ENCODE assay signal across 12 cellular contexts in genomic region chr11:45091563-45092392, GRCh38. TPM values are rescaled to one million over a fixed set of nuclear protein-coding genes. Genes with fewer than 3 reads are reported as not detected.
DNase-seq lines count a peak whose midpoint lies in the region; ATAC-seq, FAIRE-seq and TF ChIP-seq lines count a peak whose summit lies in the region.
"Had no signal": no experiment of that assay in that cellular context is flagged by ENCODE, and none has a peak within 500 bp of the region (broad histone marks: within the 10 kb centered on the region; RNA-seq: fewer than 3 reads in every experiment).

No MANE protein-coding gene starts in this region.

- H3K27ac ChIP-seq in SK-N-SH (ENCODE audit: low read depth in 2 of 2, low read length in 1 of 2): no peak overlapping the region
- H3K27ac ChIP-seq: neutrophil had no signal

- WGBS in SK-N-SH (ENCODE audit: low lambda C conversion rate): 73% methylated on average over 8 of the region's 11 CpGs

- POLR2A ChIA-PET in SK-N-SH (lab: Yijun Ruan, JAX): no interaction called here

- H3K4me3 ChIP-seq in SK-N-SH (ENCODE audit: low read depth in 2 of 2, low read length in 1 of 2): no peak overlapping the region
- H3K4me3 ChIP-seq: GM12878 had no signal

- H3K27me3 ChIP-seq in SK-N-SH (ENCODE audit: insufficient read depth): peaks cover 7% of the 10 kb centered on the region; the same call in 1 of the 2 replicates

- H2AFZ ChIP-seq in SK-N-SH (ENCODE audit: low read depth): no peak overlapping the region

- H3K79me2 ChIP-seq in SK-N-SH (ENCODE audit: insufficient read depth): no peaks in the 10 kb centered on the region

- H3K9ac ChIP-seq in SK-N-SH: no peak overlapping the region

- H3F3A ChIP-seq in SK-N-SH (replicated peaks; ENCODE audit: insufficient read depth): no peaks in the 10 kb centered on the region

- FAIRE-seq in D721Med (lab: Jason Lieb, UNC): no peak
- FAIRE-seq: GM12878 had no signal

- no peak for TF ChIP-seq EP300 in SK-N-SH (IDR thresholded peaks at IDR 0.05; ENCODE audit: borderline replicate concordance in 1 of 2, low read depth in 1 of 2, low read length in 1 of 2)

- no peak for TF ChIP-seq CTCF in SK-N-SH (IDR thresholded peaks at IDR 0.05)
- TF ChIP-seq CTCF in D721Med (IDR thresholded peaks at IDR 0.05; ENCODE audit: insufficient read depth, missing control alignments): no peak

- H3K36me3 ChIP-seq in SK-N-SH (replicated peaks in 1 of 2; ENCODE audit: control insufficient read depth in 1 of 2, insufficient read depth in 2 of 2, low read length in 1 of 2): no peaks in the 10 kb centered on the region
- H3K36me3 ChIP-seq: neutrophil had no signal

- H3K9me3 ChIP-seq in SK-N-SH: no peaks in the 10 kb centered on the region
- H3K9me3 ChIP-seq: neutrophil had no signal

- CTCF ChIA-PET in SK-N-SH (lab: Yijun Ruan, JAX): interaction anchor here (0.7 to 26.5 kb wide), 6 partner anchors 12 to 247 kb away, joined by 3 to 1245 read pairs (median 5); no protein-coding TSS in a partner anchor

- H3K9me2 ChIP-seq in SK-N-SH: no peaks in the 10 kb centered on the region

- no peak overlapping the region for H3K4me2 ChIP-seq in SK-N-SH

- DNase-seq in activated CD4-positive, CD25-positive, alpha-beta regulatory T cell treated with anti-CD3 and anti-CD28 coated beads, Interleukin-2, amount 50 U/mL, for 72 hours: peak; percentile 5
- DNase-seq in NCI-H226 (peak; percentile 45), fibroblast of gingiva (ENCODE audit: low read depth) (peak; percentile 77), NCI-H774 (lab: John Stamatoyannopoulos, UW) (no peak), SK-N-SH (no peak), D721Med (ENCODE audit: insufficient read length, low spot score) (no peak)
- peak; percentile 19 for DNase-seq in stimulated activated CD8-positive, alpha-beta memory T cell treated with anti-CD3 and anti-CD28 coated beads, Interleukin-4, amount 100 ng/mL, for 48 hours
- DNase-seq: activated T-cell treated with anti-CD3 and anti-CD28 coated beads, Interleukin-2, amount 50 U/mL, for 72 hours; KBM-7 had no signal

- peaks cover 0 to 9% of the 10 kb centered on the region in 2 experiments; a peak in 1 of 4 replicates for H3K4me1 ChIP-seq in SK-N-SH (ENCODE audit: control insufficient read depth in 1 of 2, insufficient read depth in 2 of 2, low read depth in 1 of 2, low read length in 1 of 2)

- ATAC-seq in activated CD4-positive, CD25-positive, alpha-beta regulatory T cell treated with anti-CD3 and anti-CD28 coated beads, Interleukin-2, amount 50 U/mL, for 24 hours: no peak
- ATAC-seq: activated T-cell treated with anti-CD3 and anti-CD28 coated beads, Interleukin-2, amount 50 U/mL, for 72 hours; GM12878 had no signal

- H4K20me1 ChIP-seq in SK-N-SH (ENCODE audit: insufficient read depth): no peaks in the 10 kb centered on the region

- TF ChIP-seq RAD21 in SK-N-SH (IDR thresholded peaks at IDR 0.05; ENCODE audit: low read length): no peak

TF ChIP-seq in SK-N-SH, 30 proteins besides CTCF, POLR2A, EP300 and RAD21:
- no peak for TF ChIP-seq PBX3 (IDR thresholded peaks at IDR 0.05)
- no peak for TF ChIP-seq USF1 (IDR thresholded peaks at IDR 0.05; ENCODE audit: borderline replicate concordance, low read depth)
- TF ChIP-seq FOXM1 (IDR thresholded peaks at IDR 0.05; ENCODE audit: low read depth): no peak

RNA-seq across cellular contexts. Expression of gene PRDM11, which starts 54.7 kb away (rescaled TPM):
- 3.8 and 4.5 TPM in 2 replicates for polyA plus RNA-seq in SK-N-SH (2012; rRNA removed)
- polyA plus RNA-seq in SK-N-SH (2012; cell fraction: cytosol; rRNA removed): 2.2 and 3.6 TPM in 2 replicates
- polyA plus RNA-seq in SK-N-SH (2012; cell fraction: nucleus; rRNA removed): 7.5 and 8.0 TPM in 2 replicates

Comparison
In these comparisons a context has a peak if more than half of its experiments do, and no peak if none do; other contexts are left out.
1. DNase-seq: peak in activated CD4-positive, CD25-positive, alpha-beta regulatory T cell treated with anti-CD3 and anti-CD28 coated beads, Interleukin-2, amount 50 U/mL, for 72 hours (single experiment), NCI-H226 (single experiment), fibroblast of gingiva (single experiment) and stimulated activated CD8-positive, alpha-beta memory T cell treated with anti-CD3 and anti-CD28 coated beads, Interleukin-4, amount 100 ng/mL, for 48 hours (single experiment); none in NCI-H774 (single experiment), SK-N-SH (single experiment) and D721Med (single experiment).